In the genomic region with DNA sequence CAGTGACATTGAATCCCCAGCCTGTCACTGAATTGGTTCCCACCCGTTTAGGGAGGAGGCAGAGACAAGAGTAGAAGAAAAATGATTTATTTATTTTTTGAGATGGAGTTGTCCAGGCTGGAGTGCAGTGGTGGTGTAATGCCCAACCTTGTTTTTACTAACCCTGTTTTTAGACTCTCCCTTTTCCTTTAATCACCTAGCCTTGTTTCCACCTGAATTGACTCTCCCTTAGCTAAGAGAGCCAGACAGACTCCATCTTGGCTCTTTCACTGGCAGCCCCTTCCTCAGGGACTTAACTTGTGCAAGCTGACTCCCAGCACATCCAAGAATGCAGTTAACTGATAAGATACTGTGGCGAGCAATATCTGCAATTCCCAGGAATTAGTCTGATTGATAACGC, we compare ENCODE assay signal across 7 cellular contexts.
DNase-seq lines count a peak whose midpoint lies in the region; ATAC-seq and TF ChIP-seq lines count a peak whose summit lies in the region.
"Not testable (repeated sequence)": the region's sequence is repeated elsewhere in the genome, so short reads cannot be mapped to it uniquely, and the experiment has no call there.

No MANE protein-coding gene starts in this region.

- peak overlapping the region; percentile 27; the same call in 1 of the 2 replicates for H3K4me3 ChIP-seq in DOHH2 (ENCODE audit: low read length)
- not testable (repeated sequence) for H3K4me3 ChIP-seq in Karpas-422 (ENCODE audit: low read length); cardiac muscle cell

- peaks cover 35% of the 10 kb centered on the region for H3K4me1 Mint-ChIP-seq in T-helper 17 cell
- H3K4me1 Mint-ChIP-seq in activated naive CD4-positive, alpha-beta T cell treated with anti-CD3 and anti-CD28 coated beads, Interleukin-2, amount 50 U/mL, for 24 hours, result peaks cover 71% of the 10 kb centered on the region
- H3K4me1 Mint-ChIP-seq in naive thymus-derived CD8-positive, alpha-beta T cell, result peaks cover 29 to 88% (median 65%) of the 10 kb centered on the region in 4 donors
- peaks cover 58 to 91% of the 10 kb centered on the region in 2 donors for H3K4me1 Mint-ChIP-seq in stimulated activated naive B cell treated with anti-CD40 and anti-IgM and Interleukin-4, amounts not matched to agents 10 μg/mL and 1 μg/mL and 100 μg/mL, for 72 hours

- H3K4me2 ChIP-seq in DOHH2 (ENCODE audit: low read length) (peak overlapping the region; percentile 51), Karpas-422 (ENCODE audit: low read depth, low read length, poor library complexity, severe bottlenecking) (peak overlapping the region; percentile 38)

- POLR2A ChIA-PET in naive thymus-derived CD8-positive, alpha-beta T cell (lab: Charles Lee), result interaction anchor here (4.5 kb wide), 1 partner anchor 16 kb away, joined by 37 read pairs; no protein-coding TSS in a partner anchor

- H3K36me3 ChIP-seq in DOHH2 (ENCODE audit: control insufficient read depth, low read length) (peaks cover 70% of the 10 kb centered on the region), Karpas-422 (ENCODE audit: insufficient read depth, low read length) (peaks cover 34% of the 10 kb centered on the region)
- H3K36me3 ChIP-seq in cardiac muscle cell, result not testable (repeated sequence)

- not testable (repeated sequence) for H2AFZ ChIP-seq in Karpas-422 (ENCODE audit: low read length)

- peak overlapping the region; percentile 11; the same call in 1 of the 2 replicates for H3K9ac ChIP-seq in Karpas-422 (ENCODE audit: low read length)

- H3K27ac ChIP-seq in DOHH2 (ENCODE audit: low read depth, low read length), result peak overlapping the region; percentile 98
- H3K27ac ChIP-seq in Karpas-422 (ENCODE audit: low read length), result peak overlapping the region; percentile 85
- peak overlapping the region; percentile 4 for H3K27ac ChIP-seq in cardiac muscle cell

- H3K36me3 Mint-ChIP-seq in T-helper 17 cell (ENCODE audit: low read depth), result not testable (repeated sequence)
- peaks cover 20% of the 10 kb centered on the region for H3K36me3 Mint-ChIP-seq in activated naive CD4-positive, alpha-beta T cell treated with anti-CD3 and anti-CD28 coated beads, Interleukin-2, amount 50 U/mL, for 24 hours
- H3K36me3 Mint-ChIP-seq in naive thymus-derived CD8-positive, alpha-beta T cell, result peaks cover 17 to 23% (median 18%) of the 10 kb centered on the region in 3 donors
- peaks cover 32 to 47% of the 10 kb centered on the region in 2 donors for H3K36me3 Mint-ChIP-seq in stimulated activated naive B cell treated with anti-CD40 and anti-IgM and Interleukin-4, amounts not matched to agents 10 μg/mL and 1 μg/mL and 100 μg/mL, for 72 hours

- not testable (repeated sequence) for H3K9me2 ChIP-seq in DOHH2 (replicated peaks; ENCODE audit: control insufficient read depth, low read length); Karpas-422 (replicated peaks; ENCODE audit: insufficient read depth, low read length)

- peaks cover 96% of the 10 kb centered on the region for H3K79me2 ChIP-seq in DOHH2 (ENCODE audit: control insufficient read depth, low read length)
- peaks cover 71% of the 10 kb centered on the region for H3K79me2 ChIP-seq in Karpas-422 (ENCODE audit: low read length)

- not testable (repeated sequence) for H4K20me1 ChIP-seq in DOHH2 (ENCODE audit: control insufficient read depth, insufficient read depth, low read depth, low read length); Karpas-422 (ENCODE audit: insufficient read depth, low read depth, low read length)

- not testable (repeated sequence) for DNase-seq in Karpas-422; T-helper 17 cell; cardiac muscle cell (ENCODE audit: low read depth in 1 of 2, low spot score in 1 of 2); naive thymus-derived CD8-positive, alpha-beta T cell; stimulated activated naive B cell treated with anti-CD40 and anti-IgM and Interleukin-4, amounts not matched to agents 10 μg/mL and 1 μg/mL and 100 μg/mL, for 72 hours

- TF ChIP-seq CTCF in DOHH2 (IDR thresholded peaks at IDR 0.05; ENCODE audit: low read depth, low read length, poor library complexity, severe bottlenecking); cardiac muscle cell (IDR thresholded peaks at IDR 0.05; ENCODE audit: low read depth, low read length): not testable (repeated sequence)

- H3K27me3 Mint-ChIP-seq in T-helper 17 cell; activated naive CD4-positive, alpha-beta T cell treated with anti-CD3 and anti-CD28 coated beads, Interleukin-2, amount 50 U/mL, for 24 hours; naive thymus-derived CD8-positive, alpha-beta T cell; stimulated activated naive B cell treated with anti-CD40 and anti-IgM and Interleukin-4, amounts not matched to agents 10 μg/mL and 1 μg/mL and 100 μg/mL, for 72 hours: not testable (repeated sequence)

- H3K4me1 ChIP-seq in DOHH2 (ENCODE audit: control insufficient read depth, low read length) (peaks cover 97% of the 10 kb centered on the region), Karpas-422 (ENCODE audit: low read length) (peaks cover 94% of the 10 kb centered on the region)
- not testable (repeated sequence) for H3K4me1 ChIP-seq in cardiac muscle cell (ENCODE audit: low read depth)

- not testable (repeated sequence) for ATAC-seq in T-helper 17 cell; naive thymus-derived CD8-positive, alpha-beta T cell; stimulated activated naive B cell treated with anti-CD40 and anti-IgM and Interleukin-4, amounts not matched to agents 10 μg/mL and 1 μg/mL and 100 μg/mL, for 72 hours (replicated peaks)

- H3K27ac Mint-ChIP-seq in T-helper 17 cell, result peak overlapping the region; percentile 59
- H3K27ac Mint-ChIP-seq in activated naive CD4-positive, alpha-beta T cell treated with anti-CD3 and anti-CD28 coated beads, Interleukin-2, amount 50 U/mL, for 24 hours, result peak overlapping the region; percentile 51
- H3K27ac Mint-ChIP-seq in naive thymus-derived CD8-positive, alpha-beta T cell, result peak overlapping the region in 7 of 10 donors; percentile 15 to 99 (median 63)
- H3K27ac Mint-ChIP-seq in stimulated activated naive B cell treated with anti-CD40 and anti-IgM and Interleukin-4, amounts not matched to agents 10 μg/mL and 1 μg/mL and 100 μg/mL, for 72 hours, result peak overlapping the region; percentile 56

- H3K9me3 Mint-ChIP-seq in activated naive CD4-positive, alpha-beta T cell treated with anti-CD3 and anti-CD28 coated beads, Interleukin-2, amount 50 U/mL, for 24 hours, result peaks cover 12% of the 10 kb centered on the region
- H3K9me3 Mint-ChIP-seq in naive thymus-derived CD8-positive, alpha-beta T cell, result peaks cover 0 to 20% (median 8%) of the 10 kb centered on the region in 9 donors
- H3K9me3 Mint-ChIP-seq in stimulated activated naive B cell treated with anti-CD40 and anti-IgM and Interleukin-4, amounts not matched to agents 10 μg/mL and 1 μg/mL and 100 μg/mL, for 72 hours, result not testable (repeated sequence)

- H3K9me3 ChIP-seq in DOHH2 (ENCODE audit: control insufficient read depth, insufficient read depth, low read length); Karpas-422 (ENCODE audit: low read length); T-helper 17 cell (ENCODE audit: control insufficient read depth, low read length, poor library complexity, severe bottlenecking); cardiac muscle cell (ENCODE audit: low read depth): not testable (repeated sequence)

- not testable (repeated sequence) for H3K4me3 Mint-ChIP-seq in T-helper 17 cell; activated naive CD4-positive, alpha-beta T cell treated with anti-CD3 and anti-CD28 coated beads, Interleukin-2, amount 50 U/mL, for 24 hours; naive thymus-derived CD8-positive, alpha-beta T cell; stimulated activated naive B cell treated with anti-CD40 and anti-IgM and Interleukin-4, amounts not matched to agents 10 μg/mL and 1 μg/mL and 100 μg/mL, for 72 hours

- peaks cover 71% of the 10 kb centered on the region for H3F3A ChIP-seq in DOHH2 (ENCODE audit: control insufficient read depth, insufficient read depth)

- H3K27me3 ChIP-seq in DOHH2 (ENCODE audit: control insufficient read depth, low read length); Karpas-422 (ENCODE audit: low read length); cardiac muscle cell: not testable (repeated sequence)

Comparison
In these comparisons a context has a peak if more than half of its experiments do, and no peak if none do; other contexts are left out.
1. H3K27ac ChIP-seq: peak in every context shown above with its lines; median percentile 98 in DOHH2; 85 in Karpas-422; 4 in cardiac muscle cell.